Comparison of ENCODE assay signal across 13 cellular contexts in genomic region chr13:113846639-113847318, GRCh38. TPM values are rescaled to one million over a fixed set of nuclear protein-coding genes. Genes with fewer than 3 reads are reported as not detected.
DNase-seq lines count a peak whose midpoint lies in the region; ATAC-seq lines count a peak whose summit lies in the region.
"Had no signal": no experiment of that assay in that cellular context is flagged by ENCODE, and none has a peak within 500 bp of the region (broad histone marks: within the 10 kb centered on the region; RNA-seq: fewer than 3 reads in every experiment).

No MANE protein-coding gene starts in this region.

- peak overlapping the region; percentile 31 for H3K4me3 ChIP-seq in effector memory CD4-positive, alpha-beta T cell (ENCODE audit: insufficient read depth, low read depth, low read length, poor library complexity, severe bottlenecking)

- CTCF ChIA-PET in activated naive CD4-positive, alpha-beta T cell treated with anti-CD3 and anti-CD28 coated beads for 36 hours (lab: Charles Lee): interaction anchor here (0.6 kb wide), 1 partner anchor 103 kb away, joined by 3 read pairs; no protein-coding TSS in a partner anchor

- peaks cover 27% of the 10 kb centered on the region for H3K4me1 Mint-ChIP-seq in activated naive CD4-positive, alpha-beta T cell treated with anti-CD3 and anti-CD28 coated beads for 36 hours (ENCODE audit: low read depth)
- H3K4me1 Mint-ChIP-seq in stimulated activated naive CD8-positive, alpha-beta T cell treated with anti-CD3 and anti-CD28 coated beads, Interleukin-15, amount 100 ng/mL, for 72 hours: peaks cover 54% of the 10 kb centered on the region

- peaks cover 3% of the 10 kb centered on the region for H3K9me3 Mint-ChIP-seq in activated naive CD4-positive, alpha-beta T cell treated with anti-CD3 and anti-CD28 coated beads for 36 hours
- H3K9me3 Mint-ChIP-seq in stimulated activated naive CD8-positive, alpha-beta T cell treated with anti-CD3 and anti-CD28 coated beads, Interleukin-15, amount 100 ng/mL, for 72 hours: peaks cover 4 to 8% of the 10 kb centered on the region in 2 donors

- no peaks in the 10 kb centered on the region for H3K27me3 Mint-ChIP-seq in activated naive CD4-positive, alpha-beta T cell treated with anti-CD3 and anti-CD28 coated beads for 36 hours (ENCODE audit: low read depth)
- peaks cover 6% of the 10 kb centered on the region for H3K27me3 Mint-ChIP-seq in stimulated activated naive CD8-positive, alpha-beta T cell treated with anti-CD3 and anti-CD28 coated beads, Interleukin-15, amount 100 ng/mL, for 72 hours

- no peaks in the 10 kb centered on the region for H3K36me3 Mint-ChIP-seq in activated naive CD4-positive, alpha-beta T cell treated with anti-CD3 and anti-CD28 coated beads for 36 hours (ENCODE audit: low read depth)

- H3K36me3 ChIP-seq in effector memory CD4-positive, alpha-beta T cell (ENCODE audit: control insufficient read depth, insufficient read depth, low read length): no peaks in the 10 kb centered on the region

- intact Hi-C loops in activated naive CD4-positive, alpha-beta T cell treated with anti-CD3 and anti-CD28 coated beads for 36 hours (cut with micrococcal nuclease): no loop called here

- peak; percentile 24 for DNase-seq in activated naive CD4-positive, alpha-beta T cell treated with Interleukin-2 at 50 U/mL for 16 hours
- DNase-seq in activated naive CD4-positive, alpha-beta T cell treated with anti-CD3 and anti-CD28 coated beads for 36 hours: no peak
- DNase-seq in NCI-H345 treated with DMSO at 0.1 percent for 48 hours (lab: John Stamatoyannopoulos, UW; ENCODE audit: unreplicated experiment): peak; percentile 79
- no peak for DNase-seq in effector memory CD4-positive, alpha-beta T cell
- no peak for DNase-seq in stimulated activated naive CD8-positive, alpha-beta T cell treated with anti-CD3 and anti-CD28 coated beads, Interleukin-15, amount 100 ng/mL, for 72 hours
- no peak for DNase-seq in COR-L47 (lab: John Stamatoyannopoulos, UW)
- DNase-seq in NAMALWA (ENCODE audit: low spot score): no peak
- DNase-seq: amniotic stem cell, cortex of kidney, EL, MM.1S, NCI-H2171 treated with DMSO at 0.1 percent for 48 hours had no signal

- no peak overlapping the region for H3K27ac Mint-ChIP-seq in activated naive CD4-positive, alpha-beta T cell treated with anti-CD3 and anti-CD28 coated beads for 36 hours
- H3K27ac Mint-ChIP-seq in stimulated activated naive CD8-positive, alpha-beta T cell treated with anti-CD3 and anti-CD28 coated beads, Interleukin-15, amount 100 ng/mL, for 72 hours: no peak overlapping the region

- H3K9me3 ChIP-seq in effector memory CD4-positive, alpha-beta T cell (ENCODE audit: control insufficient read depth, low read length): no peaks in the 10 kb centered on the region

- no peak overlapping the region for H3K27ac ChIP-seq in effector memory CD4-positive, alpha-beta T cell (ENCODE audit: insufficient read depth, low read length, poor library complexity, severe bottlenecking)

- peak; percentile 81 for ATAC-seq in stimulated activated naive CD8-positive, alpha-beta T cell treated with anti-CD3 and anti-CD28 coated beads, Interleukin-15, amount 100 ng/mL, for 72 hours
- ATAC-seq in HG03469 (IDR thresholded peaks at IDR 0.05; ENCODE audit: unreplicated experiment): no peak

- H3K4me3 Mint-ChIP-seq in activated naive CD4-positive, alpha-beta T cell treated with anti-CD3 and anti-CD28 coated beads for 36 hours: no peak overlapping the region
- H3K4me3 Mint-ChIP-seq in stimulated activated naive CD8-positive, alpha-beta T cell treated with anti-CD3 and anti-CD28 coated beads, Interleukin-15, amount 100 ng/mL, for 72 hours: peak overlapping the region in 1 of 2 donors; percentile 79

- H3K27me3 ChIP-seq in effector memory CD4-positive, alpha-beta T cell (replicated peaks; ENCODE audit: control insufficient read depth, insufficient read depth, low read length, poor library complexity, severe bottlenecking): no peaks in the 10 kb centered on the region

- peaks cover 25% of the 10 kb centered on the region for H3K4me1 ChIP-seq in effector memory CD4-positive, alpha-beta T cell (ENCODE audit: control insufficient read depth, insufficient read depth, low read length, poor library complexity, severe bottlenecking)

RNA-seq across cellular contexts. Expression of gene GAS6, which starts 17.1 kb away (rescaled TPM):
- total RNA-seq in activated naive CD4-positive, alpha-beta T cell treated with anti-CD3 and anti-CD28 coated beads for 36 hours: 1 to 10 TPM; 1.7 to 3.2 TPM

Comparison
In these comparisons a context has a peak if more than half of its experiments do, and no peak if none do; other contexts are left out.
1. DNase-seq: peak in activated naive CD4-positive, alpha-beta T cell treated with Interleukin-2 at 50 U/mL for 16 hours (single experiment) and NCI-H345 treated with DMSO at 0.1 percent for 48 hours (single experiment); none in activated naive CD4-positive, alpha-beta T cell treated with anti-CD3 and anti-CD28 coated beads for 36 hours (single experiment), effector memory CD4-positive, alpha-beta T cell (0 of 3), stimulated activated naive CD8-positive, alpha-beta T cell treated with anti-CD3 and anti-CD28 coated beads, Interleukin-15, amount 100 ng/mL, for 72 hours (0 of 2), COR-L47 (single experiment) and NAMALWA (single experiment).